1 cellular context compared by ENCODE assay signal in the genomic region with DNA sequence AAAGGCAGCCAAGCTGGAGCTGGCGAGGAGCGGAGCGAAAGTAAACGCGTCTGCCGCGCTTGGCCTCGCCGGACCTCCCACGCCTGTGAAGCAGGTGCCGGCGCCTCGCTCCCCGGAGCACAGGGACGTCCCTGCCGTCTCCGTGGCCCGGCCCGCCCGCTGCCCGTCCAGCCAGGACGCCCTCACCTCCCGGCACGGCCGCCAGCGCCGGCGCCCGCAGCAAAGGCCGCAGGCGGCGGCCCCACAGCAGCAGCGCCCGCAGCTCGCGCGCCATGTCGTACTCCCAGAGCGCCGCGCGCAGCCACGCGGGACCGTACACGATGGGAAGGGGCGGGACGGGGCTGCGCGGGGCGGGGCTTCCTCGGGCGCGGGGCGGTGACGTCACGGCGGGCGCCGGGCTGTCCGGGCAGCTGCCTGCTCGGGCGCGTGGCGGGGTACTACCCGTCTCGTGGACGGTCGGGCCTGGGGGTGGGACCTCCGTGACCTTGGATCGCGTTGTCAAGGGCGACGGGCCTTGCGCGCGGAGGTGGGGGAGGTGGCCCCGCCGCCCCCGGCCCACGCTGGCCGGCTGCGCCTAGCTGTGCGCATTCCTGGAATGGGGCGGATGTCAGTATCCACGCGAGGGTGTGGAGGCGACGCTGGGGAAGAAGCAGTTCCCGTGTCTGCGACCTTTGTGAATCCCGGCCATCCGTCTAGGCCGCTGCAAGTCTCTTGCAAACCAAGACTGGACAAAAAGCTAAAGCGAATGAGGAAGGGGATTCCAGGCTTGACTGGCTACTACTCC.
A peak's percentile ranks its signal among the peaks of the same experiment; 100 is the strongest.
TF ChIP-seq lines count a peak whose summit lies in the region.

TSS of gene TRAP1 (minus strand) at position 290 of the 784 bp plus-strand sequence. CDS start at position 274, 16 bp downstream.

TF ChIP-seq in GM12878, 131 proteins besides CTCF, POLR2A, EP300 and RAD21 (continued from another document and continues in another):
- TF ChIP-seq SREBF2 (IDR thresholded peaks at IDR 0.05; ENCODE audit: low read length), result no peak
- TF ChIP-seq ZBTB11 (CRISPR knock-in tag; IDR thresholded peaks at IDR 0.05), result no peak
- no peak for TF ChIP-seq ZZZ3 (IDR thresholded peaks at IDR 0.05; ENCODE audit: control insufficient read depth, insufficient read length, low read depth)
- TF ChIP-seq ZNF217 (IDR thresholded peaks at IDR 0.05), result no peak; the same call in 1 of the 2 replicates
- TF ChIP-seq SPI1 (IDR thresholded peaks at IDR 0.05; ENCODE audit: borderline replicate concordance, insufficient read depth, low read depth, low read length), result peak; percentile 24; the same call in 1 of the 2 replicates
- peak; percentile 58 for TF ChIP-seq NR2C1 (IDR thresholded peaks at IDR 0.05)
- no peak for TF ChIP-seq CHD1 (IDR thresholded peaks at IDR 0.05; ENCODE audit: low read depth, low read length)
- TF ChIP-seq YBX1 (IDR thresholded peaks at IDR 0.05), result no peak
- TF ChIP-seq MAX (IDR thresholded peaks at IDR 0.05; ENCODE audit: low read depth, low read length), result peak; percentile 87
- no peak for TF ChIP-seq CEBPZ (IDR thresholded peaks at IDR 0.05; ENCODE audit: low read depth, low read length)
- TF ChIP-seq MTA3 (IDR thresholded peaks at IDR 0.05; ENCODE audit: borderline replicate concordance, low read length), result no peak
- TF ChIP-seq BMI1 (IDR thresholded peaks at IDR 0.05; ENCODE audit: borderline replicate concordance), result no peak
- peak; percentile 90 for TF ChIP-seq YY1 (IDR thresholded peaks at IDR 0.05; ENCODE audit: low read depth, low read length)
- no peak for TF ChIP-seq TBL1XR1 (IDR thresholded peaks at IDR 0.05; ENCODE audit: low read depth, low read length)
- TF ChIP-seq PKNOX1 (IDR thresholded peaks at IDR 0.05), result no peak; the same call in 1 of the 2 replicates
- TF ChIP-seq SMC3 (IDR thresholded peaks at IDR 0.05; ENCODE audit: borderline replicate concordance, low read length), result no peak
- peak; percentile 57; the same call in 1 of the 2 replicates for TF ChIP-seq ATF3 (IDR thresholded peaks at IDR 0.05; ENCODE audit: borderline replicate concordance, extremely low read depth, low read depth, low read length)
- TF ChIP-seq FOXK2 (IDR thresholded peaks at IDR 0.05), result no peak
- TF ChIP-seq ZBED1 (IDR thresholded peaks at IDR 0.05; ENCODE audit: borderline replicate concordance), result no peak
- no peak for TF ChIP-seq RFX5 (IDR thresholded peaks at IDR 0.05; ENCODE audit: low read depth, low read length)
- TF ChIP-seq HDGF (IDR thresholded peaks at IDR 0.05), result no peak; the same call in 1 of the 2 replicates
- TF ChIP-seq SUZ12 (IDR thresholded peaks at IDR 0.05; ENCODE audit: unreplicated experiment), result no peak
- TF ChIP-seq MYC (IDR thresholded peaks at IDR 0.05; ENCODE audit: insufficient read depth, insufficient read length, insufficient replicate concordance, low read length, severe bottlenecking), result peak; percentile 97
- peak in 1 of 2 experiments; percentile 69; a peak in 1 of 3 replicates for TF ChIP-seq EGR1 (IDR thresholded peaks at IDR 0.05; ENCODE audit: borderline replicate concordance in 1 of 2, low read depth in 2 of 2, low read length in 2 of 2)
- TF ChIP-seq, protein P1, sequence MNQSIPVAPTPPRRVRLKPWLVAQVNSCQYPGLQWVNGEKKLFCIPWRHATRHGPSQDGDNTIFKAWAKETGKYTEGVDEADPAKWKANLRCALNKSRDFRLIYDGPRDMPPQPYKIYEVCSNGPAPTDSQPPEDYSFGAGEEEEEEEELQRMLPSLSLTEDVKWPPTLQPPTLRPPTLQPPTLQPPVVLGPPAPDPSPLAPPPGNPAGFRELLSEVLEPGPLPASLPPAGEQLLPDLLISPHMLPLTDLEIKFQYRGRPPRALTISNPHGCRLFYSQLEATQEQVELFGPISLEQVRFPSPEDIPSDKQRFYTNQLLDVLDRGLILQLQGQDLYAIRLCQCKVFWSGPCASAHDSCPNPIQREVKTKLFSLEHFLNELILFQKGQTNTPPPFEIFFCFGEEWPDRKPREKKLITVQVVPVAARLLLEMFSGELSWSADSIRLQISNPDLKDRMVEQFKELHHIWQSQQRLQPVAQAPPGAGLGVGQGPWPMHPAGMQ (IDR thresholded peaks at IDR 0.05; ENCODE audit: borderline replicate concordance), result no peak
- peak; percentile 64 for TF ChIP-seq HCFC1 (IDR thresholded peaks at IDR 0.05; ENCODE audit: low read length)
- TF ChIP-seq RAD51 (IDR thresholded peaks at IDR 0.05), result no peak
- TF ChIP-seq RBBP5 (conservative IDR thresholded peaks at IDR 0.05), result no peak
- TF ChIP-seq IKZF2 (IDR thresholded peaks at IDR 0.05), result peak; percentile 23 to 46; a peak in 1 of 4 replicates
- TF ChIP-seq FOS (IDR thresholded peaks at IDR 0.05; ENCODE audit: borderline replicate concordance, extremely low read depth, insufficient read length), result no peak
- TF ChIP-seq TAF1 (IDR thresholded peaks at IDR 0.05; ENCODE audit: borderline replicate concordance, low read depth, low read length), result peak; percentile 88
- TF ChIP-seq RB1 (IDR thresholded peaks at IDR 0.05; ENCODE audit: borderline replicate concordance), result peak; percentile 67; the same call in 1 of the 2 replicates
- no peak for TF ChIP-seq NFYA (IDR thresholded peaks at IDR 0.05; ENCODE audit: borderline replicate concordance, low read depth, low read length)
- TF ChIP-seq PML (IDR thresholded peaks at IDR 0.05; ENCODE audit: low read length), result no peak
- peak; percentile 76; the same call in 1 of the 2 replicates for TF ChIP-seq POLR2AphosphoS5 (IDR thresholded peaks at IDR 0.05; ENCODE audit: low read length)
- TF ChIP-seq KDM1A (IDR thresholded peaks at IDR 0.05; ENCODE audit: borderline replicate concordance), result no peak
- TF ChIP-seq ZNF207 (IDR thresholded peaks at IDR 0.05; ENCODE audit: borderline replicate concordance), result no peak; the same call in 1 of the 2 replicates
- no peak for TF ChIP-seq NFIC (IDR thresholded peaks at IDR 0.05; ENCODE audit: low read depth, low read length)
- TF ChIP-seq BCL11A (IDR thresholded peaks at IDR 0.05; ENCODE audit: low read depth, low read length), result 0 out of 2 replicates have a peak, but pooled peaks have one; percentile 2
- no peak for TF ChIP-seq POU2F2 (IDR thresholded peaks at IDR 0.05; ENCODE audit: borderline replicate concordance, low read depth, low read length)
- 0 out of 2 replicates have a peak, but pooled peaks have one; percentile 11 for TF ChIP-seq JUND (IDR thresholded peaks at IDR 0.05; ENCODE audit: low read depth, low read length)
- TF ChIP-seq ZBTB40 (IDR thresholded peaks at IDR 0.05; ENCODE audit: borderline replicate concordance), result no peak
- TF ChIP-seq TCF12 (IDR thresholded peaks at IDR 0.05; ENCODE audit: low read depth, low read length), result no peak
- TF ChIP-seq DPF2 (IDR thresholded peaks at IDR 0.05), result peak; percentile 87
- TF ChIP-seq IRF4 (IDR thresholded peaks at IDR 0.05; ENCODE audit: low read depth, low read length), result no peak
- TF ChIP-seq SUPT20H (IDR thresholded peaks at IDR 0.05; ENCODE audit: borderline replicate concordance, control insufficient read depth, low read depth, low read length), result no peak
- peak; percentile 51; the same call in 1 of the 2 replicates for TF ChIP-seq SIN3A (IDR thresholded peaks at IDR 0.05; ENCODE audit: low read depth, low read length)
- TF ChIP-seq E2F4 (IDR thresholded peaks at IDR 0.05; ENCODE audit: low read depth, low read length), result peak; percentile 44; the same call in 1 of the 2 replicates
- peak; percentile 65; the same call in 1 of the 2 replicates for TF ChIP-seq TCF3 (IDR thresholded peaks at IDR 0.05; ENCODE audit: borderline replicate concordance, insufficient read depth, low read depth, low read length)
- TF ChIP-seq HDAC6 (IDR thresholded peaks at IDR 0.05; ENCODE audit: unreplicated experiment), result peak; percentile 6
